8 cellular contexts compared by ENCODE assay signal in the genomic region with DNA sequence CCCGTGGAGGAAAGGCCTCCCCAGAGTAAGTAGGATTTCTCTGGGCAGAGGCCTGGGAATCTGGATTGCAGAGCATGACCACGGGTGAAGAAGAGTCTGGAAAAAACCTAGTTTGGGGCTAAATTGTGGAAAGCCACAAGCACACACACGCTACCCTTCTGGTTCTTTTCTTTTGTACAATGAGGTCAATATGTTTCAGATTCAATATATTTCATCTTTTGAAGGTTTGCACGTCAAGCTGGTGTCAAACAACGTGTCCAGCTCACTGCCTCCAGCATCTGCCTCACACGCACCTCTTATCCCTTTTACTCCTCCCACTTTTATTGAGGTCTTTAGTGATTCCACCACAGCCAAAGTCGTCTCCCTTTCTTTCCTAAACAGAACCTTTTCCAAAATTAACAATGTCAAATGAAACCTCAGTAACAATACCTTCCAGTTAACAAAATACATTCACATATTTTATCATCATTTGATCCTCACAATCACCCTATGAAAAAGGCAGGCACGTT. TPM values are rescaled to one million over a fixed set of nuclear protein-coding genes. Genes with fewer than 3 reads are reported as not detected.
DNase-seq lines count a peak whose midpoint lies in the region; ATAC-seq lines count a peak whose summit lies in the region.

No MANE protein-coding gene starts in this region.

- H3K9me3 Mint-ChIP-seq in activated CD4-positive, alpha-beta T cell treated with anti-CD3 and anti-CD28 coated beads, Interleukin-2, amount 10 ng/mL, durations not matched to agents 7 days and 5 days, result no peaks in the 10 kb centered on the region
- H3K9me3 Mint-ChIP-seq in IgD-negative memory B cell, result no peaks in the 10 kb centered on the region

- H3K27ac ChIP-seq in duodenal mucosa (ENCODE audit: low read depth, low read length) (peak overlapping the region; percentile 71), neuronal stem cell (replicated peaks; ENCODE audit: low read length) (peak overlapping the region; percentile 74)

- H3K4me3 Mint-ChIP-seq in activated CD4-positive, alpha-beta T cell treated with anti-CD3 and anti-CD28 coated beads, Interleukin-2, amount 10 ng/mL, durations not matched to agents 7 days and 5 days, result peak overlapping the region; percentile 74
- peak overlapping the region; percentile 81 to 95 (median 90) for H3K4me3 Mint-ChIP-seq in IgD-negative memory B cell

- WGBS in neuronal stem cell (ENCODE audit: extremely low coverage in 2 of 2, insufficient read length in 2 of 2, insufficient replicate concordance in 1 of 2), 2 donors, result no CpG with 5 or more reads among the region's 8 CpGs

- no peak overlapping the region for H2BK12ac ChIP-seq in neuronal stem cell (ENCODE audit: low read length)

- peak overlapping the region; percentile 83 for H2AFZ ChIP-seq in neuronal stem cell (ENCODE audit: low read length)

- POLR2A ChIA-PET in activated CD4-positive, alpha-beta T cell treated with anti-CD3 and anti-CD28 coated beads, Interleukin-2, amount 10 ng/mL, durations not matched to agents 7 days and 5 days (lab: Charles Lee), result no interaction called here

- no peak overlapping the region for H3K14ac ChIP-seq in neuronal stem cell (ENCODE audit: low read length)

- H3K9ac ChIP-seq in duodenal mucosa (ENCODE audit: low read depth in 1 of 2, low read length in 2 of 2) (peak overlapping the region; percentile 60 to 67), neuronal stem cell (ENCODE audit: low read depth, low read length, poor library complexity) (no peak overlapping the region)

- peaks cover 2% of the 10 kb centered on the region for H3K79me1 ChIP-seq in neuronal stem cell (ENCODE audit: low read depth, low read length)

- peaks cover 16% of the 10 kb centered on the region for H3K27me3 Mint-ChIP-seq in activated CD4-positive, alpha-beta T cell treated with anti-CD3 and anti-CD28 coated beads, Interleukin-2, amount 10 ng/mL, durations not matched to agents 7 days and 5 days
- H3K27me3 Mint-ChIP-seq in IgD-negative memory B cell, result no peaks in the 10 kb centered on the region

- peak overlapping the region; percentile 58 for H3K4me2 ChIP-seq in neuronal stem cell (ENCODE audit: insufficient read depth, low read length, poor library complexity, severe bottlenecking)

- H2AK5ac ChIP-seq in neuronal stem cell (ENCODE audit: low read depth, low read length), result no peak overlapping the region

- no peak overlapping the region for H4K91ac ChIP-seq in neuronal stem cell (ENCODE audit: low read depth, low read length, poor library complexity)

- no peak overlapping the region for H2BK15ac ChIP-seq in neuronal stem cell (ENCODE audit: low read length)

- H3K4me3 ChIP-seq in duodenal mucosa (ENCODE audit: low read depth in 1 of 2, low read length in 2 of 2) (peak overlapping the region; percentile 78 to 86), neuronal stem cell (ENCODE audit: low read length in 2 of 2) (peak overlapping the region; percentile 58 to 78)

- DNase-seq in activated CD4-positive, alpha-beta T cell treated with anti-CD3 and anti-CD28 coated beads, Interleukin-2, amount 10 ng/mL, durations not matched to agents 7 days and 5 days, result no peak
- DNase-seq in activated CD4-positive, alpha-beta T cell treated with anti-CD3 and anti-CD28 coated beads, Interleukin-2, amount 50 U/mL, for 1 hour, result no peak
- no peak for DNase-seq in neuronal stem cell (ENCODE audit: low spot score)
- DNase-seq in NCI-H748 treated with DMSO at 0.1 percent for 48 hours (lab: John Stamatoyannopoulos, UW), result no peak
- DNase-seq in activated CD4-positive, alpha-beta T cell treated with anti-CD3 and anti-CD28 coated beads for 4 hours, result no peak

- peak overlapping the region; percentile 43 for H3K27ac Mint-ChIP-seq in activated CD4-positive, alpha-beta T cell treated with anti-CD3 and anti-CD28 coated beads, Interleukin-2, amount 10 ng/mL, durations not matched to agents 7 days and 5 days
- H3K27ac Mint-ChIP-seq in IgD-negative memory B cell, result peak overlapping the region; percentile 8 to 91 (median 73)

- H3K23ac ChIP-seq in neuronal stem cell (ENCODE audit: low read depth, low read length, poor library complexity), result no peak overlapping the region

- H3K27me3 ChIP-seq in duodenal mucosa (ENCODE audit: control insufficient read depth in 1 of 2, insufficient read depth in 2 of 2, low read length in 2 of 2), result no peaks in the 10 kb centered on the region
- peaks cover 0 to 16% (median 0%) of the 10 kb centered on the region in 3 experiments for H3K27me3 ChIP-seq in neuronal stem cell (ENCODE audit: control insufficient read depth in 3 of 3, insufficient read depth in 3 of 3, low read depth in 1 of 3, low read length in 3 of 3)

- ATAC-seq in GM21619 (IDR thresholded peaks at IDR 0.05; ENCODE audit: unreplicated experiment), result no peak

- H2BK5ac ChIP-seq in neuronal stem cell (ENCODE audit: low read length), result no peak overlapping the region

- H3K4me1 ChIP-seq in duodenal mucosa (ENCODE audit: control insufficient read depth in 1 of 2, insufficient read depth in 2 of 2, low read length in 2 of 2) (peaks cover 18 to 34% of the 10 kb centered on the region in 2 donors), neuronal stem cell (ENCODE audit: control insufficient read depth in 2 of 2, insufficient read depth in 1 of 2, low read depth in 1 of 2, low read length in 2 of 2) (peaks cover 6 to 11% of the 10 kb centered on the region in 2 donors)

- no peaks in the 10 kb centered on the region for H3K36me3 ChIP-seq in duodenal mucosa (ENCODE audit: control insufficient read depth in 1 of 2, insufficient read depth in 2 of 2, low read length in 2 of 2)
- H3K36me3 ChIP-seq in neuronal stem cell (replicated peaks in 1 of 2; ENCODE audit: control insufficient read depth in 2 of 2, insufficient read depth in 2 of 2, low read length in 2 of 2), result no peaks in the 10 kb centered on the region

- no peak overlapping the region for H3K18ac ChIP-seq in neuronal stem cell (ENCODE audit: low read length)

- CTCF ChIA-PET in activated CD4-positive, alpha-beta T cell treated with anti-CD3 and anti-CD28 coated beads, Interleukin-2, amount 10 ng/mL, durations not matched to agents 7 days and 5 days (lab: Charles Lee), result no interaction called here

- no peaks in the 10 kb centered on the region for H3K36me3 Mint-ChIP-seq in activated CD4-positive, alpha-beta T cell treated with anti-CD3 and anti-CD28 coated beads, Interleukin-2, amount 10 ng/mL, durations not matched to agents 7 days and 5 days (ENCODE audit: low read depth)
- no peaks in the 10 kb centered on the region for H3K36me3 Mint-ChIP-seq in IgD-negative memory B cell

- H2BK120ac ChIP-seq in neuronal stem cell (ENCODE audit: low read depth, low read length), result no peak overlapping the region

- H4K8ac ChIP-seq in neuronal stem cell (ENCODE audit: low read depth, low read length), result no peak overlapping the region

- H3K9me3 ChIP-seq in duodenal mucosa (ENCODE audit: control insufficient read depth in 1 of 2, low read length in 2 of 2) (no peaks in the 10 kb centered on the region), neuronal stem cell (replicated peaks in 1 of 2; ENCODE audit: control insufficient read depth in 2 of 2, insufficient read depth in 1 of 2, low read depth in 1 of 2, low read length in 2 of 2) (no peaks in the 10 kb centered on the region)

- peaks cover 21% of the 10 kb centered on the region for H3K4me1 Mint-ChIP-seq in activated CD4-positive, alpha-beta T cell treated with anti-CD3 and anti-CD28 coated beads, Interleukin-2, amount 10 ng/mL, durations not matched to agents 7 days and 5 days
- H3K4me1 Mint-ChIP-seq in IgD-negative memory B cell, result peaks cover 17 to 32% (median 24%) of the 10 kb centered on the region in 3 donors

- no peak overlapping the region for H3K4ac ChIP-seq in neuronal stem cell (ENCODE audit: low read length)

RNA-seq across cellular contexts. Expression of a gene that starts 0.8 kb away (rescaled TPM):
- total RNA-seq in activated CD4-positive, alpha-beta T cell treated with anti-CD3 and anti-CD28 coated beads, Interleukin-2, amount 10 ng/mL, durations not matched to agents 7 days and 5 days, result 10 to 100 TPM; 20.2 to 25.2 TPM
- polyA plus RNA-seq in IgD-negative memory B cell, result 21.2 TPM
- polyA plus RNA-seq in neuronal stem cell (2013, experiment 1 of 2), result 46.7 TPM
- 48.9 TPM for polyA plus RNA-seq in neuronal stem cell (2013, experiment 2 of 2)
